Comparison of ENCODE assay signal across 26 cellular contexts in genomic region chr5:33531796-33532195, GRCh38.
"Had no signal": no experiment of that assay in that cellular context is flagged by ENCODE, and none has a peak within 500 bp of the region (broad histone marks: within the 10 kb centered on the region; RNA-seq: fewer than 3 reads in every experiment).

No MANE protein-coding gene starts in this region.

- H3K4me1 ChIP-seq: SJCRH30 had no signal

- H3K4me3 ChIP-seq: SJCRH30 had no signal

- H3K9me2 ChIP-seq: SK-N-SH had no signal

- H3K27ac ChIP-seq: brain microvascular endothelial cell, SJCRH30 had no signal

- DNase-seq: activated CD4-positive, alpha-beta T cell treated with anti-CD3 and anti-CD28 coated beads, Interleukin-2, amount 10 ng/mL, durations not matched to agents 24 days and 14 days; activated CD4-positive, alpha-beta T cell treated with anti-CD3 and anti-CD28 coated beads, Interleukin-2, amount 50 U/mL, for 4 hours; activated CD8-positive, alpha-beta T cell treated with anti-CD3 and anti-CD28 coated beads for 36 hours; activated effector memory CD4-positive, alpha-beta T cell treated with anti-CD3 and anti-CD28 coated beads, Interleukin-2, amount 50 U/mL, for 16 hours; activated naive CD4-positive, alpha-beta T cell; activated naive CD4-positive, alpha-beta T cell treated with anti-CD3 and anti-CD28 coated beads, Interleukin-2, amount 50 U/mL, for 16 hours; activated naive CD8-positive, alpha-beta T cell treated with anti-CD3 and anti-CD28 coated beads for 36 hours; activated T-cell treated with anti-CD3 and anti-CD28 coated beads, Interleukin-2, amount 50 U/mL, for 1 hour; activated T-cell treated with anti-CD3 and anti-CD28 coated beads, Interleukin-2, amount 50 U/mL, for 72 hours; amniotic stem cell; aorta; brain microvascular endothelial cell; central memory CD4-positive, alpha-beta T cell; Karpas-422; KBM-7; NCI-H1105 treated with DMSO at 0.1 percent for 48 hours; NCI-H1436; NCI-H1694; NCI-H1930; NCI-H345; NCI-H524 treated with DMSO at 0.1 percent for 48 hours; OCI-M1; SHP77; SJCRH30; SK-N-SH had no signal

- H3K36me3 ChIP-seq: SJCRH30 had no signal

- H3K9me3 ChIP-seq: SJCRH30, SK-N-SH had no signal

- ATAC-seq: activated CD8-positive, alpha-beta T cell treated with anti-CD3 and anti-CD28 coated beads for 36 hours; activated T-cell treated with anti-CD3 and anti-CD28 coated beads, Interleukin-2, amount 50 U/mL, for 72 hours; activated T-helper 17 cell treated with anti-CD3 and anti-CD28 coated beads, Interleukin-2, amount 50 U/mL, for 72 hours had no signal

- H3K27me3 ChIP-seq: brain microvascular endothelial cell, SJCRH30 had no signal

- H3K4me2 ChIP-seq: SK-N-SH had no signal
